ENCODE assay signal across 1 cellular context in genomic region chr1:228082260-228082974, GRCh38.
A peak's percentile ranks its signal among the peaks of the same experiment; 100 is the strongest.
TF ChIP-seq lines count a peak whose summit lies in the region.

Gene ARF1 (plus strand): TSS chr1:228082708. CDS start chr1:228097115, 14,407 bp downstream.

TF ChIP-seq in K562, 482 proteins besides CTCF, POLR2A, EP300 and RAD21 (continued from another document and continues in another):
- TF ChIP-seq ELK3 (CRISPR knock-in tag; IDR thresholded peaks at IDR 0.05) (0 out of 2 replicates have a peak, but pooled peaks have one; percentile 35), DIDO1 (tag; IDR thresholded peaks at IDR 0.05; ENCODE audit: low read depth) (no peak), ZNF449 (CRISPR knock-in tag; IDR thresholded peaks at IDR 0.05) (0 out of 2 replicates have a peak, but pooled peaks have one; percentile 49), ETV1 (tag; conservative IDR thresholded peaks at IDR 0.05; ENCODE audit: low read depth) (peak; percentile 47), PHB2 (IDR thresholded peaks at IDR 0.05; ENCODE audit: low read depth) (no peak), ZBTB26 (CRISPR knock-in tag; IDR thresholded peaks at IDR 0.05) (no peak), SAP30 (IDR thresholded peaks at IDR 0.05; ENCODE audit: borderline replicate concordance, insufficient read depth, low read depth, low read length, poor library complexity, severe bottlenecking) (peak; percentile 69), ZNF668 (CRISPR knock-in tag; IDR thresholded peaks at IDR 0.05) (peak; percentile 84; the same call in 1 of the 2 replicates), ZNF518B (CRISPR knock-in tag; IDR thresholded peaks at IDR 0.05) (no peak), NCOA6 (IDR thresholded peaks at IDR 0.05) (no peak), ZBTB17 (CRISPR knock-in tag; IDR thresholded peaks at IDR 0.05) (peak; percentile 54), POU5F1 (IDR thresholded peaks at IDR 0.05; ENCODE audit: borderline replicate concordance, low read depth, low read length, partially characterized antibody) (no peak), RCOR1 (IDR thresholded peaks at IDR 0.05; ENCODE audit: borderline replicate concordance in 1 of 2, low read depth in 2 of 2, low read length in 2 of 2) (peak; percentile 39 to 49; a peak in 2 of 4 replicates), ARID4B (CRISPR knock-in tag; IDR thresholded peaks at IDR 0.05) (peak; percentile 57; the same call in 1 of the 2 replicates), VEZF1 (CRISPR knock-in tag; IDR thresholded peaks at IDR 0.05) (peak; percentile 78), KDM5B (IDR thresholded peaks at IDR 0.05; ENCODE audit: insufficient replicate concordance, low read depth, low read length) (peak; percentile 73), ZSCAN29 (IDR thresholded peaks at IDR 0.05) (no peak), ZFP30 (CRISPR knock-in tag; IDR thresholded peaks at IDR 0.05; ENCODE audit: borderline replicate concordance) (no peak), PHF21A (IDR thresholded peaks at IDR 0.05; ENCODE audit: borderline replicate concordance, low read depth) (no peak), CBFA2T3 (IDR thresholded peaks at IDR 0.05) (peak; percentile 2; the same call in 1 of the 2 replicates), RBM25 (IDR thresholded peaks at IDR 0.05; ENCODE audit: low read depth, low read length, severe bottlenecking) (peak; percentile 96), MLLT1 (IDR thresholded peaks at IDR 0.05) (no peak), BRD4 (IDR thresholded peaks at IDR 0.05) (no peak), RNF219 (CRISPR knock-in tag; IDR thresholded peaks at IDR 0.05) (no peak), YBX1 (IDR thresholded peaks at IDR 0.05) (no peak), BACH1 (tag; IDR thresholded peaks at IDR 0.05) (no peak), BHLHE40 (IDR thresholded peaks at IDR 0.05; ENCODE audit: low read length) (no peak), LARP7 (IDR thresholded peaks at IDR 0.05) (0 out of 2 replicates have a peak, but pooled peaks have one; percentile 29), ZNF212 (CRISPR knock-in tag; IDR thresholded peaks at IDR 0.05) (peak; percentile 76; the same call in 1 of the 2 replicates), ADNP (tag; IDR thresholded peaks at IDR 0.05) (no peak), ZNF121 (CRISPR knock-in tag; conservative IDR thresholded peaks at IDR 0.05) (no peak), MAFG (tag; conservative IDR thresholded peaks at IDR 0.05) (no peak), NFIC (IDR thresholded peaks at IDR 0.05) (no peak), ZNF717 (CRISPR knock-in tag; IDR thresholded peaks at IDR 0.05) (no peak), GATAD2A (IDR thresholded peaks at IDR 0.05) (no peak), THAP12 (CRISPR knock-in tag; IDR thresholded peaks at IDR 0.05) (peak; percentile 7; the same call in 1 of the 2 replicates), ESRRB (CRISPR knock-in tag; IDR thresholded peaks at IDR 0.05; ENCODE audit: borderline replicate concordance) (no peak), NR2F6 (CRISPR knock-in tag; IDR thresholded peaks at IDR 0.05) (0 out of 2 replicates have a peak, but pooled peaks have one; percentile 63), ZFPM2 (CRISPR knock-in tag; IDR thresholded peaks at IDR 0.05) (no peak), PKNOX1 (IDR thresholded peaks at IDR 0.05) (no peak), CHCHD3 (CRISPR knock-in tag; IDR thresholded peaks at IDR 0.05) (no peak), CCAR2 (IDR thresholded peaks at IDR 0.05; ENCODE audit: low read depth, low read length) (no peak)
